In the genomic region with DNA sequence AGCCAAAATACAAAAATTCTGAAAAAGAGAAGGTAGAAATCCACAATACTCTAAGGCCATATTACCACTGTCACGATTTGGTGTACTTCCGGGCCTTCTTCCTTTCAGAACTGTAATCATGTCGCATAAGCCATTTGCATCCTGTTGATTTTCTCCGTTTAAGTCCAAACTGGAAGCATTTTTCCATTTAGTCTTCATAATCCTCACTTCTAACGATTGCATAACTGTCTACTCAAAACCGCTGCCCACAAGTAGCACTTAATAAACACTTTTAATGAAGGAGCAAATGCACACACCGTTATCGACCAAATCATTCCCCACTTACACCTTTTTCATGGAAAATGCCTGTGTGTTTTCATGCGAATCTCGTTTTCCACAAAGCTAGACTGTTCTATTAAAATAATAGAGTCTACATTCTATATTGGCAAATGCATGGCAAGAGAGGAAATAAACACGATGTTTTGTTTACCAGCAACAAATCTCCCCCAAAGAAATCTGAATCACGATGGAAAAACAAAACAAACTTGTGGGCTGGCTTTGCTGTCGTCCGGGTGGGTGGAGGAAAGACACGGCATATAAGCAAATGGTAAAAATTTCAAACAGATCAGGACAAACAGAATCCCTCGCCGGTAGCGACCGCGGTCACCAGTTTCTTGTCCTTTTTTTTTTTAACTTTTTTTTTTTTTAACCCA, we compare ENCODE assay signal across 7 cellular contexts. TPM values are rescaled to one million over a fixed set of nuclear protein-coding genes. Genes with fewer than 3 reads are reported as not detected.
A peak's percentile ranks its signal among the peaks of the same experiment; 100 is the strongest.
DNase-seq lines count a peak whose midpoint lies in the region; ATAC-seq and TF ChIP-seq lines count a peak whose summit lies in the region.

No MANE protein-coding gene starts in this region.

- peaks cover 21% of the 10 kb centered on the region for H3K36me3 ChIP-seq in iPS-20b (ENCODE audit: insufficient read depth, low read depth, low read length)
- no peaks in the 10 kb centered on the region for H3K36me3 ChIP-seq in smooth muscle cell (ENCODE audit: low read depth)

- peak overlapping the region; percentile 95 for H3K27ac ChIP-seq in angular gyrus (ENCODE audit: low read depth, low read length)
- peak overlapping the region; percentile 98 for H3K27ac ChIP-seq in iPS-20b (ENCODE audit: low read length)
- peak overlapping the region; percentile 95 for H3K27ac ChIP-seq in smooth muscle cell (ENCODE audit: low read depth)

- H3K4me3 ChIP-seq in iPS-20b (ENCODE audit: low read length) (peak overlapping the region; percentile 81), smooth muscle cell (peak overlapping the region; percentile 98)

- no peak for TF ChIP-seq CTCF in smooth muscle cell (IDR thresholded peaks at IDR 0.05; ENCODE audit: borderline replicate concordance, insufficient read depth, poor library complexity, severe bottlenecking)

- WGBS in smooth muscle cell (ENCODE audit: low lambda C conversion rate) = 2% methylated on average over 20 of the region's 20 CpGs

- peak overlapping the region; percentile 99 for H2AFZ ChIP-seq in smooth muscle cell (ENCODE audit: low read depth)

- H3K4me2 ChIP-seq in smooth muscle cell = peak overlapping the region; percentile 91

- H3K27me3 ChIP-seq in iPS-20b (ENCODE audit: insufficient read depth, low read length) (no peaks in the 10 kb centered on the region), smooth muscle cell (ENCODE audit: low read depth) (no peaks in the 10 kb centered on the region)

- H3K4me1 ChIP-seq in iPS-20b (ENCODE audit: insufficient read depth, low read length) (peaks cover 3% of the 10 kb centered on the region; the same call in 1 of the 2 replicates), smooth muscle cell (ENCODE audit: low read depth) (peaks cover 18% of the 10 kb centered on the region)

- peak; percentile 11 for ATAC-seq in GM19467 (IDR thresholded peaks at IDR 0.05; ENCODE audit: unreplicated experiment)

- no peaks in the 10 kb centered on the region for H3K9me3 ChIP-seq in iPS-20b (ENCODE audit: insufficient read depth, low read depth, low read length)
- no peaks in the 10 kb centered on the region for H3K9me3 ChIP-seq in smooth muscle cell (replicated peaks; ENCODE audit: low read depth)

- H3K9ac ChIP-seq in iPS-20b (ENCODE audit: low read depth, low read length) (peak overlapping the region; percentile 96), smooth muscle cell (ENCODE audit: low read depth) (peak overlapping the region; percentile 96)

- peaks cover 43% of the 10 kb centered on the region for H3K79me2 ChIP-seq in smooth muscle cell (ENCODE audit: low read depth)

- in situ Hi-C loops in G401 (cut with HindIII; ENCODE audit: low sequenced_read_pairs) = no loop called here

- H3F3A ChIP-seq in smooth muscle cell (ENCODE audit: low read depth) = peaks cover 34% of the 10 kb centered on the region

- peak; percentile 54 for DNase-seq in G401 (ENCODE audit: low spot score)
- peak; percentile 62 to 63 for DNase-seq in Kasumi-1 (lab: John Stamatoyannopoulos, UW)
- DNase-seq in smooth muscle cell (lab: John Stamatoyannopoulos, UW; ENCODE audit: unreplicated experiment) = no peak
- no peak for DNase-seq in NCI-H1417 treated with DMSO at 0.1 percent for 48 hours (lab: John Stamatoyannopoulos, UW)

- no peaks in the 10 kb centered on the region for H4K20me1 ChIP-seq in smooth muscle cell (ENCODE audit: low read depth)

RNA-seq across cellular contexts. Expression of a gene that starts 1.0 kb away (rescaled TPM):
- 35.6 and 58.1 TPM in 2 replicates for total RNA-seq in G401 (2014; rRNA removed; shearing (Covaris generic))
- 20.7 and 20.9 TPM in 2 replicates for total RNA-seq in smooth muscle cell
- 9.1 and 13.6 TPM in 2 replicates for polyA plus RNA-seq in smooth muscle cell

RNA-seq across cellular contexts. Expression of a gene that starts 48.2 kb away (rescaled TPM):
- total RNA-seq in G401 (2014; rRNA removed; shearing (Covaris generic)) = 148 and 167 TPM in 2 replicates
- total RNA-seq in smooth muscle cell = 29.1 and 35.3 TPM in 2 replicates
- polyA plus RNA-seq in smooth muscle cell = 20.4 and 24.7 TPM in 2 replicates

Comparison
In these comparisons a context has a peak if more than half of its experiments do, and no peak if none do; other contexts are left out.
1. DNase-seq: peak in G401 (single experiment) and Kasumi-1 (2 of 2); none in smooth muscle cell (single experiment) and NCI-H1417 treated with DMSO at 0.1 percent for 48 hours (single experiment).
2. Peak in every context shown above with its lines, with median percentiles within 50 percentile points of each other: H3K27ac ChIP-seq.